Comparison of ENCODE assay signal across 8 cellular contexts in the genomic region with DNA sequence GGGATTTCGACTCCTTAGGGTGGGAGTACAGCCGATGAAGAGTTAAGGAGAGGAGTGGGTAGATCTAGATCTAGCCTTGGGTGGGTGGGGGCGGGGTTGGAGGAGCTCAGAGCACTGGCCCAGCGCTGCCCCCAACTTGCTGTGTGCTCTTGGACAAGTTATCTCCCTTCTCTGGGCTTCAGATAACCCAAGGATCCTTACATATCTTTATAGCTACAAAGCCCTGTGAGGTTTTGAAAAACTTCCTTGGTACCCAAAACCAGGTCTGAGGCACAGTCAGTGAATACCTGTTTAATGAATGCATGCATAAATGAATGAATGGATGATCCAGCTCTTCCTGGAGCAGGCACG. TPM values are rescaled to one million over a fixed set of nuclear protein-coding genes. Genes with fewer than 3 reads are reported as not detected.
DNase-seq lines count a peak whose midpoint lies in the region; ATAC-seq and TF ChIP-seq lines count a peak whose summit lies in the region.

No MANE protein-coding gene starts in this region.

- peaks cover 7% of the 10 kb centered on the region for H3K36me3 Mint-ChIP-seq in nephron (ENCODE audit: low read depth)

- peaks cover 53% of the 10 kb centered on the region for H3K4me1 ChIP-seq in KMS-11 (ENCODE audit: low read depth, poor library complexity, severe bottlenecking)
- H3K4me1 ChIP-seq in mucosa of descending colon (ENCODE audit: low read depth), result peaks cover 20% of the 10 kb centered on the region

- CTCF ChIA-PET in BJ (lab: Yijun Ruan, JAX), result interaction anchor here (1.5 kb wide), 1 partner anchor 15 kb away, joined by 7 read pairs; no protein-coding TSS in a partner anchor

- H4K20me1 ChIP-seq in KMS-11 (ENCODE audit: insufficient read depth), result peaks cover 20% of the 10 kb centered on the region

- peak overlapping the region; percentile 77 to 82 (median 81) for H3K4me3 Mint-ChIP-seq in nephron

- TF ChIP-seq CTCF in BJ (IDR thresholded peaks at IDR 0.05; ENCODE audit: insufficient read depth, low read depth, low read length), result no peak
- no peak for TF ChIP-seq CTCF in KMS-11 (conservative IDR thresholded peaks at IDR 0.05; ENCODE audit: low read depth, low read length)
- no peak for TF ChIP-seq CTCF in coronary artery (IDR thresholded peaks at IDR 0.05)
- TF ChIP-seq CTCF in nephron (IDR thresholded peaks at IDR 0.05; ENCODE audit: unreplicated experiment in 3 of 3), result no peak
- no peak for TF ChIP-seq CTCF in mucosa of descending colon (IDR thresholded peaks at IDR 0.05)

- no peaks in the 10 kb centered on the region for H3K36me3 ChIP-seq in BJ (ENCODE audit: control insufficient read depth, insufficient read depth, low read length)
- H3K36me3 ChIP-seq in KMS-11 (ENCODE audit: insufficient read depth), result peaks cover 9% of the 10 kb centered on the region; the same call in 1 of the 2 replicates
- no peaks in the 10 kb centered on the region for H3K36me3 ChIP-seq in mucosa of descending colon (ENCODE audit: low read depth)

- DNase-seq in BJ (ENCODE audit: low read depth) (no peak), coronary artery (ENCODE audit: low spot score) (no peak), mucosa of descending colon (no peak), left colon (no peak), Ammon's horn (ENCODE audit: low spot score) (no peak)

- peak overlapping the region; percentile 78; the same call in 1 of the 2 replicates for H3K4me2 ChIP-seq in KMS-11

- no peak for ATAC-seq in mucosa of descending colon
- no peak for ATAC-seq in left colon
- ATAC-seq in HG03354 (IDR thresholded peaks at IDR 0.05; ENCODE audit: poor library complexity, severe bottlenecking, unreplicated experiment), result no peak

- peak overlapping the region; percentile 93; the same call in 1 of the 2 replicates for H3K9ac ChIP-seq in KMS-11

- H3K9me3 ChIP-seq in mucosa of descending colon, result no peaks in the 10 kb centered on the region

- POLR2A ChIA-PET in BJ (lab: Charles Lee), result no interaction called here

- H3K27me3 Mint-ChIP-seq in nephron (ENCODE audit: low read depth), result peaks cover 10% of the 10 kb centered on the region

- H2AFZ ChIP-seq in KMS-11 (ENCODE audit: low read depth), result no peak overlapping the region

- H3K27ac ChIP-seq in KMS-11 (no peak overlapping the region), coronary artery (no peak overlapping the region)

- peak overlapping the region in 2 of 3 experiments; percentile 61 to 66 for H3K27ac Mint-ChIP-seq in nephron

- H3K4me1 Mint-ChIP-seq in nephron, result peaks cover 22% of the 10 kb centered on the region

- H3K79me2 ChIP-seq in KMS-11 (ENCODE audit: insufficient read depth, low read depth), result peaks cover 33% of the 10 kb centered on the region

- peak overlapping the region; percentile 58; the same call in 1 of the 2 replicates for H3K4me3 ChIP-seq in BJ (ENCODE audit: low read depth, low read length)
- peak overlapping the region; percentile 61 for H3K4me3 ChIP-seq in KMS-11 (IDR thresholded peaks at IDR 0.05; ENCODE audit: insufficient read depth, low read depth, low read length)
- H3K4me3 ChIP-seq in coronary artery, result peak overlapping the region; percentile 87
- H3K4me3 ChIP-seq in mucosa of descending colon, result no peak overlapping the region

- H3K27me3 ChIP-seq in BJ (ENCODE audit: control insufficient read depth, insufficient read depth, low read length) (no peaks in the 10 kb centered on the region), KMS-11 (ENCODE audit: insufficient read depth, low read depth) (no peaks in the 10 kb centered on the region)

- H3K9me3 Mint-ChIP-seq in nephron, result no peaks in the 10 kb centered on the region

- intact Hi-C loops in mucosa of descending colon (cut with DNase I, micrococcal nuclease) (no loop called here), left colon (cut with DNase I, micrococcal nuclease) (no loop called here)

RNA-seq across cellular contexts. Expression of gene ODC1, which starts 1.3 kb away (rescaled TPM):
- polyA plus RNA-seq in BJ (2011; rRNA removed), result 86.9 and 167 TPM in 2 replicates
- polyA minus RNA-seq in BJ (2011; rRNA and poly(A)+ RNA removed), result 46.7 and 64.1 TPM in 2 replicates
- 10 to 100 TPM; 32.2 to 60.2 (median 35.7) TPM for total RNA-seq in mucosa of descending colon
- 10 to 100 TPM; 41.5 to 44.6 TPM for total RNA-seq in left colon
